ENCODE assay signal across 24 cellular contexts in genomic region chr22:48906177-48906835, GRCh38.
"Had no signal": no experiment of that assay in that cellular context is flagged by ENCODE, and none has a peak within 500 bp of the region (broad histone marks: within the 10 kb centered on the region; RNA-seq: fewer than 3 reads in every experiment).

No MANE protein-coding gene starts in this region.

- H3K9me3 Mint-ChIP-seq: activated CD4-positive, alpha-beta memory T cell treated with anti-CD3 and anti-CD28 coated beads for 36 hours; activated T-helper 17 cell treated with anti-CD3 and anti-CD28 coated beads, Interleukin-2, amount 50 U/mL, for 72 hours; dendritic cell treated with granulocyte-macrophage colony-stimulating factor and Interleukin-4, amounts not matched to agents 40 ng/mL and 50 ng/mL, for 4 days; nephron had no signal

- DNase-seq: activated CD4-positive, alpha-beta memory T cell treated with anti-CD3 and anti-CD28 coated beads for 36 hours; activated CD4-positive, alpha-beta T cell treated with anti-CD3 and anti-CD28 coated beads, Interleukin-2, amount 10 ng/mL, durations not matched to agents 24 days and 14 days; activated CD4-positive, CD25-positive, alpha-beta regulatory T cell treated with anti-CD3 and anti-CD28 coated beads, Interleukin-2, amount 50 U/mL, for 72 hours; activated CD8-positive, alpha-beta memory T cell treated with anti-CD3 and anti-CD28 coated beads, Interleukin-2, amount 50 U/mL, for 4 hours; activated naive CD4-positive, alpha-beta T cell treated with anti-CD3 and anti-CD28 coated beads for 36 hours; activated T-cell treated with anti-CD3 and anti-CD28 coated beads, Interleukin-2, amount 50 U/mL, for 1 hour; amniotic stem cell; caudate nucleus; foreskin keratinocyte; hypothalamus; left ventricle myocardium inferior; psoas muscle; stimulated activated naive CD4-positive, alpha-beta T cell treated with Interleukin-2 at 50 U/mL for 16 hours; T-helper 2 cell; testis had no signal

- H3K36me3 ChIP-seq: esophagus muscularis mucosa, heart left ventricle, left ventricle myocardium inferior, spleen, transverse colon, vagina had no signal

- ATAC-seq: activated T-helper 17 cell treated with anti-CD3 and anti-CD28 coated beads, Interleukin-2, amount 50 U/mL, for 72 hours; foreskin keratinocyte; heart left ventricle; psoas muscle had no signal

- H3K4me3 ChIP-seq: esophagus muscularis mucosa, heart left ventricle, left ventricle myocardium inferior, psoas muscle, spleen, testis, transverse colon, vagina had no signal

- H3K27ac Mint-ChIP-seq: activated CD4-positive, alpha-beta memory T cell treated with anti-CD3 and anti-CD28 coated beads for 36 hours; activated CD4-positive, alpha-beta T cell treated with anti-CD3 and anti-CD28 coated beads, Interleukin-2, amount 10 ng/mL, durations not matched to agents 24 days and 14 days; activated naive CD4-positive, alpha-beta T cell treated with anti-CD3 and anti-CD28 coated beads for 36 hours; activated T-helper 17 cell treated with anti-CD3 and anti-CD28 coated beads, Interleukin-2, amount 50 U/mL, for 72 hours; dendritic cell treated with granulocyte-macrophage colony-stimulating factor and Interleukin-4, amounts not matched to agents 40 ng/mL and 50 ng/mL, for 4 days; nephron had no signal

- H3K4me3 Mint-ChIP-seq: activated CD4-positive, alpha-beta memory T cell treated with anti-CD3 and anti-CD28 coated beads for 36 hours; activated CD4-positive, alpha-beta T cell treated with anti-CD3 and anti-CD28 coated beads, Interleukin-2, amount 10 ng/mL, durations not matched to agents 24 days and 14 days; activated naive CD4-positive, alpha-beta T cell treated with anti-CD3 and anti-CD28 coated beads for 36 hours; activated T-helper 17 cell treated with anti-CD3 and anti-CD28 coated beads, Interleukin-2, amount 50 U/mL, for 72 hours; dendritic cell treated with granulocyte-macrophage colony-stimulating factor and Interleukin-4, amounts not matched to agents 40 ng/mL and 50 ng/mL, for 4 days; nephron had no signal

- H3K9me3 ChIP-seq: esophagus muscularis mucosa, heart left ventricle, left ventricle myocardium inferior, psoas muscle, spleen, testis, transverse colon, vagina had no signal

- H3K4me1 Mint-ChIP-seq: activated CD4-positive, alpha-beta T cell treated with anti-CD3 and anti-CD28 coated beads, Interleukin-2, amount 10 ng/mL, durations not matched to agents 24 days and 14 days; activated T-helper 17 cell treated with anti-CD3 and anti-CD28 coated beads, Interleukin-2, amount 50 U/mL, for 72 hours; nephron had no signal

- H3K27ac ChIP-seq: esophagus muscularis mucosa, foreskin keratinocyte, heart left ventricle, left ventricle myocardium inferior, parathyroid adenoma, psoas muscle, spleen, testis, transverse colon, vagina had no signal

- H3K36me3 Mint-ChIP-seq: activated CD4-positive, alpha-beta memory T cell treated with anti-CD3 and anti-CD28 coated beads for 36 hours had no signal

- H3K4me1 ChIP-seq: esophagus muscularis mucosa, foreskin keratinocyte, heart left ventricle, left ventricle myocardium inferior, parathyroid adenoma, psoas muscle, spleen, testis, transverse colon, vagina had no signal

- H3K27me3 ChIP-seq: foreskin keratinocyte, testis, transverse colon, vagina had no signal
